Comparison of ENCODE assay signal across 25 cellular contexts in the genomic region with DNA sequence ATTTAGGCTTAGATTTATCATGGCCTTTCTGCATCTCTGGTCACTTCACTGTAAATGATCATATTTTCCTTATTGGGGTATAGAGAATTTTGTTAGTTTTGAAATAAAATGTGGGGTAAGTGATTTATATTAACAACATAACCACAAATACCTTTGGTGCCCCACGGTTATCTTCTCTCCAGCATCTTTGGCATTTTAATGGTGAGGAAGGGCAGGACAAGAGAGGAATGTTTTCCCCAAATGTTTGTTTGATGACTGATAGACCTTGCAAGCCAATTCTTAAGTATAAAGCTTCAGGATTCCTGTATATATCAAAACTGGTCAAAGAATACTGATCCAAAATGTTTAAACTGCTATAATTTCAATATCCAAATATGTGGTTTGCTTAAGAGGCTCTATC.
"Had no signal": no experiment of that assay in that cellular context is flagged by ENCODE, and none has a peak within 500 bp of the region (broad histone marks: within the 10 kb centered on the region; RNA-seq: fewer than 3 reads in every experiment).

No MANE protein-coding gene starts in this region.

- H3K36me3 ChIP-seq: gastroesophageal sphincter, heart left ventricle, pancreas, right atrium auricular region, upper lobe of left lung had no signal

- H3K27ac Mint-ChIP-seq: activated CD8-positive, alpha-beta T cell treated with anti-CD3 and anti-CD28 coated beads, Interleukin-2, amount 10 ng/mL, durations not matched to agents 7 days and 5 days; activated naive CD8-positive, alpha-beta T cell treated with anti-CD3 and anti-CD28 coated beads for 36 hours; activated T-helper 2 cell treated with anti-CD3 and anti-CD28 coated beads, Interferon-gamma antibody, Interleukin-2, Interleukin-4, amounts not matched to agents 10 μg/mL and 5 μg/mL and 100 μg/mL, durations not matched to agents 14 hours and 24 hours and 36 hours; nephron progenitor cell had no signal

- H3K4me3 Mint-ChIP-seq: activated CD8-positive, alpha-beta T cell treated with anti-CD3 and anti-CD28 coated beads, Interleukin-2, amount 10 ng/mL, durations not matched to agents 7 days and 5 days; activated naive CD8-positive, alpha-beta T cell treated with anti-CD3 and anti-CD28 coated beads for 36 hours; nephron progenitor cell had no signal

- H3K36me3 Mint-ChIP-seq: activated naive CD8-positive, alpha-beta T cell treated with anti-CD3 and anti-CD28 coated beads for 36 hours had no signal

- DNase-seq: activated CD4-positive, alpha-beta T cell treated with anti-CD3 and anti-CD28 coated beads for 1 hour; activated CD4-positive, alpha-beta T cell treated with anti-CD3 and anti-CD28 coated beads, Interleukin-2, amount 50 U/mL, for 1 hour; activated CD8-positive, alpha-beta T cell treated with anti-CD3 and anti-CD28 coated beads, Interleukin-2, amount 10 ng/mL, durations not matched to agents 7 days and 5 days; activated naive CD4-positive, alpha-beta T cell; activated naive CD8-positive, alpha-beta T cell treated with anti-CD3 and anti-CD28 coated beads for 36 hours; activated T-cell treated with anti-CD3 and anti-CD28 coated beads, Interleukin-2, amount 50 U/mL, for 1 hour; amygdala; body of pancreas; effector memory CD4-positive, alpha-beta T cell; heart left ventricle; left colon; mesendoderm; mucosa of descending colon; nephron progenitor cell; pancreas; psoas muscle; stimulated activated CD4-positive, alpha-beta T cell treated with anti-CD3 and anti-CD28 coated beads, Interleukin-12 subunit alpha, Interleukin-12 subunit beta, amount 100 ng/mL, for 4 hours; stimulated activated CD4-positive, alpha-beta T cell treated with anti-CD3 and anti-CD28 coated beads, Interleukin-4, amount 100 ng/mL, for 4 hours; stimulated activated naive CD8-positive, alpha-beta T cell treated with anti-CD3 and anti-CD28 coated beads, Interleukin-15, Interleukin-2, amounts not matched to agents 100 U/mL and 50 U/mL, for 24 hours; T-helper 1 cell; T-helper 9 cell; upper lobe of left lung had no signal

- H3K27ac ChIP-seq: body of pancreas, gastroesophageal sphincter, heart left ventricle, pancreas, psoas muscle, right atrium auricular region, upper lobe of left lung had no signal

- ATAC-seq: activated CD8-positive, alpha-beta T cell treated with anti-CD3 and anti-CD28 coated beads, Interleukin-2, amount 10 ng/mL, durations not matched to agents 7 days and 5 days; body of pancreas; gastroesophageal sphincter; heart left ventricle; left colon; mucosa of descending colon; pancreas; psoas muscle; stimulated activated naive CD8-positive, alpha-beta T cell treated with anti-CD3 and anti-CD28 coated beads, Interleukin-15, Interleukin-2, amounts not matched to agents 100 U/mL and 50 U/mL, for 24 hours had no signal

- H3K27me3 ChIP-seq: body of pancreas, gastroesophageal sphincter, heart left ventricle, pancreas, right atrium auricular region, upper lobe of left lung had no signal

- H3K4me1 Mint-ChIP-seq: activated naive CD8-positive, alpha-beta T cell treated with anti-CD3 and anti-CD28 coated beads for 36 hours had no signal

- H3K4me3 ChIP-seq: body of pancreas, gastroesophageal sphincter, heart left ventricle, mucosa of descending colon, pancreas, psoas muscle, right atrium auricular region, upper lobe of left lung had no signal

- H3K27me3 Mint-ChIP-seq: activated naive CD8-positive, alpha-beta T cell treated with anti-CD3 and anti-CD28 coated beads for 36 hours had no signal
